13 cellular contexts compared by ENCODE assay signal in genomic region chr17:72123964-72124791, GRCh38. TPM values are rescaled to one million over a fixed set of nuclear protein-coding genes. Genes with fewer than 3 reads are reported as not detected.
DNase-seq lines count a peak whose midpoint lies in the region; ATAC-seq, FAIRE-seq and TF ChIP-seq lines count a peak whose summit lies in the region.
"Had no signal": no experiment of that assay in that cellular context is flagged by ENCODE, and none has a peak within 500 bp of the region (broad histone marks: within the 10 kb centered on the region; RNA-seq: fewer than 3 reads in every experiment).

No MANE protein-coding gene starts in this region.

- H3K4me2 ChIP-seq in GM23338: peak overlapping the region; percentile 97

- intact Hi-C loops in CD4-positive, alpha-beta T cell (cut with DNase I, micrococcal nuclease): no loop called here

- H3K9me3 Mint-ChIP-seq in GM23338: 0 out of 3 replicates have a peak, but pooled peaks cover 3% of the 10 kb centered on the region
- no peaks in the 10 kb centered on the region for H3K9me3 Mint-ChIP-seq in CD4-positive, alpha-beta T cell

- H3K27me3 ChIP-seq in GM23338 (ENCODE audit: insufficient read depth): peaks cover 54% of the 10 kb centered on the region
- H3K27me3 ChIP-seq in right atrium auricular region: peaks cover 3 to 5% of the 10 kb centered on the region in 2 donors
- H3K27me3 ChIP-seq in CD4-positive, alpha-beta T cell (ENCODE audit: control insufficient read depth, insufficient read depth, low read length): peaks cover 52% of the 10 kb centered on the region

- H3K4me1 Mint-ChIP-seq in GM23338: peaks cover 48% of the 10 kb centered on the region
- no peaks in the 10 kb centered on the region for H3K4me1 Mint-ChIP-seq in CD4-positive, alpha-beta T cell (ENCODE audit: low read depth)

- peak overlapping the region; percentile 44 for H3K4me3 Mint-ChIP-seq in GM23338
- H3K4me3 Mint-ChIP-seq in CD4-positive, alpha-beta T cell: no peak overlapping the region

- H3K4me3 ChIP-seq in GM23338 (peak overlapping the region; percentile 85; the same call in 1 of the 2 replicates), WI38 (ENCODE audit: low read depth, low read length) (peak overlapping the region; percentile 92), right atrium auricular region (peak overlapping the region; percentile 12 to 56)

- ATAC-seq in GM23338: peak; percentile 5
- no peak for ATAC-seq in CD4-positive, alpha-beta T cell (ENCODE audit: poor library complexity)

- H3K79me2 ChIP-seq in GM23338 (replicated peaks; ENCODE audit: insufficient read depth): 0 out of 2 replicates have a peak, but pooled peaks cover 9% of the 10 kb centered on the region

- POLR2A ChIA-PET in CD4-positive, alpha-beta T cell (lab: Charles Lee): no interaction called here

- H3K4me1 ChIP-seq in GM23338 (ENCODE audit: insufficient read depth): peaks cover 51% of the 10 kb centered on the region
- H3K4me1 ChIP-seq in right atrium auricular region: peaks cover 0 to 41% of the 10 kb centered on the region in 2 donors

- H3K36me3 ChIP-seq in GM23338 (ENCODE audit: insufficient read depth): no peaks in the 10 kb centered on the region; the same call in 1 of the 2 replicates
- no peaks in the 10 kb centered on the region for H3K36me3 ChIP-seq in right atrium auricular region

- H3K36me3 Mint-ChIP-seq in GM23338 (ENCODE audit: low read depth): peaks cover 22% of the 10 kb centered on the region
- no peaks in the 10 kb centered on the region for H3K36me3 Mint-ChIP-seq in CD4-positive, alpha-beta T cell (ENCODE audit: low read depth)

- FAIRE-seq in GM12891 (lab: Jason Lieb, UNC): no peak
- FAIRE-seq: bronchial epithelial cell had no signal

- H3K27ac ChIP-seq in GM23338 (ENCODE audit: low read depth) (no peak overlapping the region), right atrium auricular region (peak overlapping the region; percentile 39 to 42)
- no peak overlapping the region for H3K27ac ChIP-seq in CD4-positive, alpha-beta T cell (ENCODE audit: low read depth, low read length)

- no peaks in the 10 kb centered on the region for H3K9me3 ChIP-seq in right atrium auricular region
- no peaks in the 10 kb centered on the region for H3K9me3 ChIP-seq in CD4-positive, alpha-beta T cell (ENCODE audit: control insufficient read depth, low read length)

- no peaks in the 10 kb centered on the region for H4K20me1 ChIP-seq in GM23338 (replicated peaks; ENCODE audit: insufficient read depth)

- DNase-seq in GM23338 (ENCODE audit: low spot score) (peak; percentile 69), right atrium auricular region (ENCODE audit: low spot score) (no peak), putamen (ENCODE audit: low spot score) (peak; percentile 11), AG08396 (ENCODE audit: low spot score) (no peak), GM12891 (ENCODE audit: insufficient read length, low spot score) (no peak), NCI-H2171 (lab: John Stamatoyannopoulos, UW) (no peak)
- no peak for DNase-seq in CD4-positive, alpha-beta T cell
- DNase-seq: activated CD4-positive, alpha-beta T cell treated with anti-CD3 and anti-CD28 coated beads, Interleukin-2, amount 50 U/mL, for 48 hours; GOT3; NCI-H1694 treated with DMSO at 0.1 percent for 48 hours; occipital lobe had no signal

- no peak for TF ChIP-seq CTCF in GM23338 (conservative IDR thresholded peaks at IDR 0.05; ENCODE audit: low read depth in 2 of 2)
- no peak for TF ChIP-seq CTCF in WI38 (IDR thresholded peaks at IDR 0.05; ENCODE audit: low read depth, low read length)
- no peak for TF ChIP-seq CTCF in right atrium auricular region (IDR thresholded peaks at IDR 0.05)
- no peak for TF ChIP-seq CTCF in CD4-positive, alpha-beta T cell (IDR thresholded peaks at IDR 0.05)

- no peak overlapping the region for H3K27ac Mint-ChIP-seq in GM23338
- no peak overlapping the region for H3K27ac Mint-ChIP-seq in CD4-positive, alpha-beta T cell

- H2AFZ ChIP-seq in GM23338: 0 out of 2 replicates have a peak overlapping the region, but pooled peaks have one; percentile 69

- H3K9me2 ChIP-seq in GM23338 (ENCODE audit: insufficient read depth): no peaks in the 10 kb centered on the region

- peaks cover 7% of the 10 kb centered on the region; the same call in 1 of the 2 replicates for H3F3A ChIP-seq in GM23338 (replicated peaks; ENCODE audit: low read depth)

- TF ChIP-seq POLR2A in GM12891 (IDR thresholded peaks at IDR 0.05; ENCODE audit: low read depth, low read length): no peak

- peaks cover 25% of the 10 kb centered on the region for H3K27me3 Mint-ChIP-seq in GM23338 (ENCODE audit: insufficient read depth, low read depth, poor library complexity)
- peaks cover 61% of the 10 kb centered on the region for H3K27me3 Mint-ChIP-seq in CD4-positive, alpha-beta T cell

- CTCF ChIA-PET in CD4-positive, alpha-beta T cell (lab: Charles Lee): no interaction called here

TF ChIP-seq in GM23338, 12 proteins besides CTCF, POLR2A, EP300 and RAD21 (continues in another document):
- TF ChIP-seq POLR2AphosphoS5 (IDR thresholded peaks at IDR 0.05; ENCODE audit: low read depth): no peak
- TF ChIP-seq STAT1 (IDR thresholded peaks at IDR 0.05; ENCODE audit: unreplicated experiment): no peak
- no peak for TF ChIP-seq EZH2 (IDR thresholded peaks at IDR 0.05; ENCODE audit: low read depth, unreplicated experiment)
- no peak for TF ChIP-seq ZNF114 (CRISPR knock-in tag; IDR thresholded peaks at IDR 0.05)

TF ChIP-seq in GM12891, 5 proteins besides CTCF, POLR2A, EP300 and RAD21:
- no peak for TF ChIP-seq SPI1 (IDR thresholded peaks at IDR 0.05; ENCODE audit: low read depth, low read length)
- no peak for TF ChIP-seq PAX5 (IDR thresholded peaks at IDR 0.05; ENCODE audit: insufficient read depth, low read length, severe bottlenecking)
- no peak for TF ChIP-seq POU2F2 (IDR thresholded peaks at IDR 0.05; ENCODE audit: low read depth, low read length)
- TF ChIP-seq POLR2AphosphoS5 (IDR thresholded peaks at IDR 0.05; ENCODE audit: low read depth, low read length): no peak
- no peak for TF ChIP-seq TAF1 (IDR thresholded peaks at IDR 0.05; ENCODE audit: low read depth, low read length)

RNA-seq across cellular contexts. Expression of gene SOX9, which starts 3.4 kb away (rescaled TPM):
- 4.4 and 5.8 TPM in 2 replicates for total RNA-seq in GM23338 (2014; rRNA removed; shearing (Covaris generic))
- polyA plus RNA-seq in GM23338 (2016; fragmentation: Nextera tagmentation; extraction: Ambion mirVana): 4.4 and 4.8 TPM in 2 replicates
- 10 to 100 TPM in 1 of 2 donors, 1 to 10 TPM in 1; 7.0 to 20.6 TPM for total RNA-seq in right atrium auricular region
- not detected for total RNA-seq in CD4-positive, alpha-beta T cell
- polyA plus RNA-seq in GM12891 (2012; ENCODE audit: low read depth, missing spikeins): 3.6 TPM

Comparison
In these comparisons a context has a peak if more than half of its experiments do, and no peak if none do; other contexts are left out.
1. DNase-seq: peak in GM23338 (single experiment) and putamen (single experiment); none in right atrium auricular region (single experiment), AG08396 (single experiment), CD4-positive, alpha-beta T cell (0 of 10), GM12891 (single experiment) and NCI-H2171 (single experiment).
2. H3K27ac ChIP-seq: peak in right atrium auricular region (2 of 2); none in GM23338 (single experiment) and CD4-positive, alpha-beta T cell (single experiment).
3. H3K4me3 ChIP-seq: peak in every context shown above with its lines; median percentile 92 in WI38; 85 in GM23338; 34 in right atrium auricular region.